Comparison of ENCODE assay signal across 18 cellular contexts in the genomic region with DNA sequence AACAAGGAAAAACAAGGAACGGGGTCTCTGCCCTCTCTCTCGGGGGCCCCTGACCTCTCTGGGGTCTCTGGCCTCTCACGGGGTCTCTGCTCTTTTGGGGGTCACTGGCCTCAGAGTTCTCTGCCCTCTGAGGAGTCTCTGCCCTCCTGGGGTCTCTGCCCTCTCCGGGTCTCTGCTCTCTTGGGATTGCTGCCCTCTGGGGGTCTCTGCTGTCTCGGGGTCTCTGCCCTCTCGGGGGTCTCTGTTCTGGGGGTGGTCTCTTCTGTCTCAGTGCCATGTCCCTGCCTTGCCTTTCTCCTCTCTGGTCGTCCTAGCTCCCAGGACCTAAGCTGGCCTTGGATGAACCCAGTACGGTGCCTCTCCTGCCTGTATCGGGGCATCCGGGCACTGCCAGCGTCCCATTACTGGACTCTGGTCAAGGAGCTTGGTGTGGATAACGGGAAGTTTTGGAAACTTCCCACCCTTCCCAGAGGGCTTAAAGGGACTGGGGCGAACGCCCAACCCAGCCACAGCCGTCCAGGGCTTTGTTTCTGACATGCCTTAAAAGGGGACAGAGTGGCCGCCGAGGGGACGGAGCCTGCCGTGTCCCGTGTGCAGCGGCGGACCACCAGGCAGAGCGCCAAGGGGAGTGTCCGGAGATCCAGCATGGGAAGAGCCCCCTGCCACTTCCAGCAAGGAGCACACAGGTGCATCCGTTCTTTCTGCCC. TPM values are rescaled to one million over a fixed set of nuclear protein-coding genes. Genes with fewer than 3 reads are reported as not detected.
"Had no signal": no experiment of that assay in that cellular context is flagged by ENCODE, and none has a peak within 500 bp of the region (broad histone marks: within the 10 kb centered on the region; RNA-seq: fewer than 3 reads in every experiment).

No MANE protein-coding gene starts in this region.

- H3K4me1 ChIP-seq: colonic mucosa, prostate gland had no signal

- H3K9me3 ChIP-seq: adrenal gland, colonic mucosa, prostate gland, sigmoid colon, thoracic aorta, upper lobe of left lung had no signal

- H3K27ac ChIP-seq: colonic mucosa, foreskin keratinocyte, prostate gland, sigmoid colon, thoracic aorta, upper lobe of left lung had no signal

- DNase-seq: activated CD4-positive, alpha-beta T cell treated with anti-CD3 and anti-CD28 coated beads, Interleukin-2, amount 50 U/mL, for 4 hours; activated effector memory CD4-positive, alpha-beta T cell treated with anti-CD3 and anti-CD28 coated beads, Interleukin-2, amount 50 U/mL, for 16 hours; activated naive CD4-positive, alpha-beta T cell treated with anti-CD3 and anti-CD28 coated beads, Interleukin-2, amount 50 U/mL, for 16 hours; activated T-cell treated with anti-CD3 and anti-CD28 coated beads, Interleukin-2, amount 50 U/mL, for 72 hours; adrenal gland; central memory CD4-positive, alpha-beta T cell; colonic mucosa; foreskin keratinocyte; hippocampal formation; midbrain; occipital lobe; sigmoid colon; stimulated activated CD4-positive, alpha-beta T cell treated with anti-CD3 and anti-CD28 coated beads, Interleukin-4, amount 100 ng/mL, for 4 hours; stimulated activated naive B cell treated with anti-CD40 and anti-IgM and Interleukin-4, amounts not matched to agents 10 μg/mL and 1 μg/mL and 100 μg/mL, for 72 hours had no signal

- H3K27me3 ChIP-seq: colonic mucosa, sigmoid colon, upper lobe of left lung had no signal

- ATAC-seq: activated T-cell treated with anti-CD3 and anti-CD28 coated beads, Interleukin-2, amount 50 U/mL, for 72 hours; foreskin keratinocyte; stimulated activated naive B cell treated with anti-CD40 and anti-IgM and Interleukin-4, amounts not matched to agents 10 μg/mL and 1 μg/mL and 100 μg/mL, for 72 hours had no signal

- H3K4me3 ChIP-seq: adrenal gland, colonic mucosa, prostate gland, sigmoid colon, thoracic aorta, upper lobe of left lung had no signal

- H3K36me3 ChIP-seq: adrenal gland, colonic mucosa, prostate gland, sigmoid colon, thoracic aorta, upper lobe of left lung had no signal

RNA-seq across cellular contexts. Expression of a gene that starts 45.3 kb away (rescaled TPM):
- total RNA-seq: activated CD8-positive, alpha-beta memory T cell treated with anti-CD3 and anti-CD28 coated beads for 36 hours had no signal
